In the genomic region with DNA sequence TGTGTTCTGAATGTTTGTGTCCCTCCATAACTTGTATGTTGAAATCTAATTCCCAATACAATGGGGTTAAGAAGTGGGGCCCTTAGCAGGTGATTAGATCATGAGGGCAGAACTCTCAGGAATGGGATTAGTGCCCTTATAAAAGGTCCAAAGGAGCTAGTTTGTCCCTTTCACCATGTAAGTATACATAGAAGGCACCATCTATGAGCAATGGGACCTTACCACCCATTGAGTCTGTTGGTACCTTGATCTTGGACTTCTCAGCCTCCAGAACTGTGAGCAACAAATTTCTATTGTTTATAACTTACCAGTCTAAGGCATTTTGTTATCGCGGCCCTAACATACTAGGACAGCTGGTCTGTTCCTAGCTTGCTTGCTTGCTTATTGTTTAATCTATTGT, we compare ENCODE assay signal across 24 cellular contexts.
"Had no signal": no experiment of that assay in that cellular context is flagged by ENCODE, and none has a peak within 500 bp of the region (broad histone marks: within the 10 kb centered on the region; RNA-seq: fewer than 3 reads in every experiment).

No MANE protein-coding gene starts in this region.

- DNase-seq: stimulated activated CD4-positive, alpha-beta T cell treated with anti-CD3 and anti-CD28 coated beads, Interleukin-2, amount 100 ng/mL, for 48 hours; stimulated activated CD4-positive, alpha-beta T cell treated with anti-CD3 and anti-CD28 coated beads, Interleukin-4, amount 100 ng/mL, for 1 hour; stimulated activated CD4-positive, alpha-beta T cell treated with anti-CD3 and anti-CD28 coated beads, Interleukin-4, amount 100 ng/mL, for 24 hours; stimulated activated CD4-positive, alpha-beta T cell treated with anti-CD3 and anti-CD28 coated beads, Interleukin-4, amount 100 ng/mL, for 4 hours; stimulated activated CD8-positive, alpha-beta memory T cell treated with anti-CD3 and anti-CD28 coated beads, Interleukin-4, amount 100 ng/mL, for 48 hours; stimulated activated naive B cell treated with anti-CD40 and anti-IgM and Interleukin-4, amounts not matched to agents 10 μg/mL and 1 μg/mL and 100 μg/mL, for 72 hours; stimulated activated naive CD4-positive, alpha-beta T cell; stimulated activated naive CD4-positive, alpha-beta T cell treated with Interleukin-2 at 50 U/mL for 16 hours; stimulated activated naive CD8-positive, alpha-beta T cell treated with anti-CD3 and anti-CD28 coated beads, Interleukin-15, amount 100 ng/mL, for 72 hours; stimulated activated naive CD8-positive, alpha-beta T cell treated with anti-CD3 and anti-CD28 coated beads, Interleukin-15, Interleukin-2, amounts not matched to agents 100 U/mL and 50 U/mL, for 24 hours; stomach; substantia nigra; testis; thyroid gland; tibial artery; transverse colon; trophoblast cell; upper lobe of left lung; upper lobe of right lung; uterus had no signal

- ATAC-seq: stimulated activated effector memory CD8-positive, alpha-beta T cell treated with anti-CD3 and anti-CD28 coated beads, Interleukin-12 subunit alpha, Interleukin-12 subunit beta, amount 100 ng/mL, for 72 hours; stimulated activated memory B cell treated with anti-CD40 and anti-IgM and Interleukin-4, amounts not matched to agents 10 μg/mL and 1 μg/mL and 100 μg/mL, for 72 hours; stimulated activated naive B cell treated with anti-CD40 and anti-IgM and Interleukin-4, amounts not matched to agents 10 μg/mL and 1 μg/mL and 100 μg/mL, for 72 hours; stimulated activated naive CD8-positive, alpha-beta T cell treated with anti-CD3 and anti-CD28 coated beads, Interleukin-15, amount 100 ng/mL, for 72 hours; stimulated activated naive CD8-positive, alpha-beta T cell treated with anti-CD3 and anti-CD28 coated beads, Interleukin-15, Interleukin-2, amounts not matched to agents 100 U/mL and 50 U/mL, for 24 hours; upper lobe of right lung had no signal

- H3K9me3 Mint-ChIP-seq: stimulated activated memory B cell treated with anti-CD40 and anti-IgM and Interleukin-4, amounts not matched to agents 10 μg/mL and 1 μg/mL and 100 μg/mL, for 72 hours; stimulated activated naive B cell treated with anti-CD40 and anti-IgM and Interleukin-4, amounts not matched to agents 10 μg/mL and 1 μg/mL and 100 μg/mL, for 72 hours; stimulated activated naive CD8-positive, alpha-beta T cell treated with anti-CD3 and anti-CD28 coated beads, Interleukin-15, amount 100 ng/mL, for 72 hours; stimulated activated naive CD8-positive, alpha-beta T cell treated with anti-CD3 and anti-CD28 coated beads, Interleukin-15, Interleukin-2, amounts not matched to agents 100 ng/mL and 50 ng/mL, for 24 hours; type B pancreatic cell had no signal

- H3K36me3 Mint-ChIP-seq: stimulated activated effector memory CD8-positive, alpha-beta T cell treated with anti-CD3 and anti-CD28 coated beads, Interleukin-12 subunit alpha, Interleukin-12 subunit beta, amount 100 ng/mL, for 72 hours; stimulated activated memory B cell treated with anti-CD40 and anti-IgM and Interleukin-4, amounts not matched to agents 10 μg/mL and 1 μg/mL and 100 μg/mL, for 72 hours; stimulated activated naive B cell treated with anti-CD40 and anti-IgM and Interleukin-4, amounts not matched to agents 10 μg/mL and 1 μg/mL and 100 μg/mL, for 72 hours; type B pancreatic cell had no signal

- H3K4me1 Mint-ChIP-seq: stimulated activated effector memory CD8-positive, alpha-beta T cell treated with anti-CD3 and anti-CD28 coated beads, Interleukin-12 subunit alpha, Interleukin-12 subunit beta, amount 100 ng/mL, for 72 hours; stimulated activated memory B cell treated with anti-CD40 and anti-IgM and Interleukin-4, amounts not matched to agents 10 μg/mL and 1 μg/mL and 100 μg/mL, for 72 hours; stimulated activated naive B cell treated with anti-CD40 and anti-IgM and Interleukin-4, amounts not matched to agents 10 μg/mL and 1 μg/mL and 100 μg/mL, for 72 hours; stimulated activated naive CD8-positive, alpha-beta T cell treated with anti-CD3 and anti-CD28 coated beads, Interleukin-15, amount 100 ng/mL, for 72 hours had no signal

- H3K4me3 Mint-ChIP-seq: stimulated activated effector memory CD8-positive, alpha-beta T cell treated with anti-CD3 and anti-CD28 coated beads, Interleukin-12 subunit alpha, Interleukin-12 subunit beta, amount 100 ng/mL, for 72 hours; stimulated activated memory B cell treated with anti-CD40 and anti-IgM and Interleukin-4, amounts not matched to agents 10 μg/mL and 1 μg/mL and 100 μg/mL, for 72 hours; stimulated activated naive B cell treated with anti-CD40 and anti-IgM and Interleukin-4, amounts not matched to agents 10 μg/mL and 1 μg/mL and 100 μg/mL, for 72 hours; stimulated activated naive CD8-positive, alpha-beta T cell treated with anti-CD3 and anti-CD28 coated beads, Interleukin-15, amount 100 ng/mL, for 72 hours; stimulated activated naive CD8-positive, alpha-beta T cell treated with anti-CD3 and anti-CD28 coated beads, Interleukin-15, Interleukin-2, amounts not matched to agents 100 ng/mL and 50 ng/mL, for 24 hours; type B pancreatic cell had no signal

- H3K27me3 Mint-ChIP-seq: stimulated activated naive CD8-positive, alpha-beta T cell treated with anti-CD3 and anti-CD28 coated beads, Interleukin-15, Interleukin-2, amounts not matched to agents 100 ng/mL and 50 ng/mL, for 24 hours; type B pancreatic cell had no signal
